In the genomic region with DNA sequence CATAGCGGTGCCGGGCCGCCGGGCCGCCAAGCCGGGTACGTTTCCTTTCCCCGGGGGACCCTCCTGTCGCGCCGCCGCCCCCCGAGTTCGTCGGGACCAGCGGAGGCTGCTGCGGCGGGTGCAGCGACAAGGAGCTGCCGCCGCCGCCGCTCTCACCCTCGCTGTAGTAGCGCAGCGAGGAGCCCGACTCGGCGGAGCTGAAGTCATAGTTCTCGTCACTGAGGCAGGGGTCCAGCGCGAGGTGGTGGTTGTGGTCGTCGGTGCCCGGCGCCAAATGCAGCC, we compare ENCODE assay signal across 8 cellular contexts. TPM values are rescaled to one million over a fixed set of nuclear protein-coding genes. Genes with fewer than 3 reads are reported as not detected.
DNase-seq lines count a peak whose midpoint lies in the region; ATAC-seq and TF ChIP-seq lines count a peak whose summit lies in the region.

No MANE protein-coding gene starts in this region.

- peaks cover 0 to 2% (median 0%) of the 10 kb centered on the region in 11 experiments; a peak in 5 of 22 replicates for H3K9me3 ChIP-seq in BLaER1 treated with 17β-estradiol and CSF1 and Interleukin-3, amounts not matched to agents 10 nM and 100 nM (replicated peaks in 1 of 11)

- ATAC-seq in GM19455 (IDR thresholded peaks at IDR 0.05; ENCODE audit: unreplicated experiment) (peak; percentile 27), HG02798 (IDR thresholded peaks at IDR 0.05; ENCODE audit: poor library complexity, unreplicated experiment) (no peak)
- peak; percentile 14 for ATAC-seq in stimulated activated naive CD8-positive, alpha-beta T cell treated with anti-CD3 and anti-CD28 coated beads, Interleukin-15, Interleukin-2, amounts not matched to agents 100 U/mL and 50 U/mL, for 24 hours

- H3K4me2 ChIP-seq in BLaER1 treated with 17β-estradiol and CSF1 and Interleukin-3, amounts not matched to agents 10 nM and 100 nM, result peak overlapping the region; percentile 81 to 96 (median 84)

- H3K27ac ChIP-seq in BLaER1 treated with 17β-estradiol and CSF1 and Interleukin-3, amounts not matched to agents 10 nM and 100 nM, result peak overlapping the region; percentile 84 to 94 (median 91)

- H3K36me3 ChIP-seq in BLaER1 treated with 17β-estradiol and CSF1 and Interleukin-3, amounts not matched to agents 10 nM and 100 nM, result peaks cover 0 to 9% (median 2%) of the 10 kb centered on the region in 11 experiments; a peak in 4 of 22 replicates

- no peak for TF ChIP-seq CTCF in astrocyte of the cerebellum (IDR thresholded peaks at IDR 0.05; ENCODE audit: low read depth, low read length, missing control alignments)

- peak overlapping the region; percentile 72 to 95 (median 88) for H3K4me3 ChIP-seq in BLaER1 treated with 17β-estradiol and CSF1 and Interleukin-3, amounts not matched to agents 10 nM and 100 nM
- H3K4me3 ChIP-seq in astrocyte of the cerebellum (ENCODE audit: low read depth, low read length), result peak overlapping the region; percentile 71

- H3K9ac ChIP-seq in BLaER1 treated with 17β-estradiol and CSF1 and Interleukin-3, amounts not matched to agents 10 nM and 100 nM, result peak overlapping the region; percentile 85 to 93 (median 89)

- peak; percentile 56 for DNase-seq in HK-2 (ENCODE audit: unreplicated experiment)
- DNase-seq in astrocyte of the cerebellum (ENCODE audit: low read depth), result no peak
- peak; percentile 9 for DNase-seq in inferior parietal cortex (ENCODE audit: extremely low spot score)
- DNase-seq in stimulated activated naive CD8-positive, alpha-beta T cell treated with anti-CD3 and anti-CD28 coated beads, Interleukin-15, Interleukin-2, amounts not matched to agents 100 U/mL and 50 U/mL, for 24 hours, result no peak
- DNase-seq in ureter (ENCODE audit: low spot score), result no peak

- peaks cover 32 to 45% (median 35%) of the 10 kb centered on the region in 10 experiments for H3K4me1 ChIP-seq in BLaER1 treated with 17β-estradiol and CSF1 and Interleukin-3, amounts not matched to agents 10 nM and 100 nM

- in situ Hi-C loops in astrocyte of the cerebellum (cut with HindIII; ENCODE audit: low sequenced_read_pairs), result no loop called here

- no peaks in the 10 kb centered on the region for H3K27me3 ChIP-seq in BLaER1 treated with 17β-estradiol and CSF1 and Interleukin-3, amounts not matched to agents 10 nM and 100 nM

- H4K20me1 ChIP-seq in BLaER1 treated with 17β-estradiol and CSF1 and Interleukin-3, amounts not matched to agents 10 nM and 100 nM, result peaks cover 17 to 39% (median 31%) of the 10 kb centered on the region in 11 experiments; a peak in 20 of 22 replicates

RNA-seq across cellular contexts. Expression of a gene that starts 0.6 kb away (rescaled TPM):
- 34.1 TPM for total RNA-seq in ureter

Comparison
In these comparisons a context has a peak if more than half of its experiments do, and no peak if none do; other contexts are left out.
1. DNase-seq: peak in HK-2 (single experiment) and inferior parietal cortex (single experiment); none in astrocyte of the cerebellum (single experiment), stimulated activated naive CD8-positive, alpha-beta T cell treated with anti-CD3 and anti-CD28 coated beads, Interleukin-15, Interleukin-2, amounts not matched to agents 100 U/mL and 50 U/mL, for 24 hours (single experiment) and ureter (single experiment).